In genomic region chr1:113945329-113945728, GRCh38 we compare ENCODE assay signal across 31 cellular contexts. TPM values are rescaled to one million over a fixed set of nuclear protein-coding genes. Genes with fewer than 3 reads are reported as not detected.
DNase-seq lines count a peak whose midpoint lies in the region; ATAC-seq, FAIRE-seq and TF ChIP-seq lines count a peak whose summit lies in the region.
"Had no signal": no experiment of that assay in that cellular context is flagged by ENCODE, and none has a peak within 500 bp of the region (broad histone marks: within the 10 kb centered on the region; RNA-seq: fewer than 3 reads in every experiment).

No MANE protein-coding gene starts in this region.

- no peak for TF ChIP-seq RAD21 in K562 (CRISPR knock-in tag; conservative IDR thresholded peaks at IDR 0.05 in 1 of 2, IDR thresholded peaks at IDR 0.05 in 1 of 2)

- H3K27me3 ChIP-seq in KMS-11 (ENCODE audit: insufficient read depth, low read depth): no peaks in the 10 kb centered on the region
- no peaks in the 10 kb centered on the region for H3K27me3 ChIP-seq in K562 (ENCODE audit: control insufficient read depth in 2 of 2, insufficient read depth in 2 of 2, low read length in 2 of 2)
- H3K27me3 ChIP-seq: esophagus squamous epithelium, heart left ventricle, thyroid gland, uterus had no signal

- no peaks in the 10 kb centered on the region for H3K36me3 ChIP-seq in KMS-11 (ENCODE audit: insufficient read depth)
- peaks cover 48% of the 10 kb centered on the region for H3K36me3 ChIP-seq in K562 (ENCODE audit: control insufficient read depth, insufficient read depth, low read length)
- H3K36me3 ChIP-seq: uterus had no signal

- TF ChIP-seq POLR2A in K562 (conservative IDR thresholded peaks at IDR 0.05): no peak

- no peaks in the 10 kb centered on the region for H3K9me3 Mint-ChIP-seq in activated naive CD8-positive, alpha-beta T cell (ENCODE audit: low read depth)
- no peaks in the 10 kb centered on the region for H3K9me3 Mint-ChIP-seq in activated naive CD8-positive, alpha-beta T cell treated with anti-CD3 and anti-CD28 coated beads, Interleukin-2, amount 50 U/mL, for 24 hours
- H3K9me3 Mint-ChIP-seq in stimulated activated effector memory CD8-positive, alpha-beta T cell treated with anti-CD3 and anti-CD28 coated beads, Interleukin-12 subunit alpha, Interleukin-12 subunit beta, amount 100 ng/mL, for 72 hours: no peaks in the 10 kb centered on the region
- H3K9me3 Mint-ChIP-seq: T-helper 2 cell treated with Interferon-gamma antibody and Interleukin-4, amounts not matched to agents 5 μg/mL and 100 μg/mL, for 36 hours had no signal

- ATAC-seq in activated naive CD8-positive, alpha-beta T cell treated with anti-CD3 and anti-CD28 coated beads, Interleukin-2, amount 50 U/mL, for 24 hours: no peak
- ATAC-seq in K562 (no peak), HG03045 (IDR thresholded peaks at IDR 0.05; ENCODE audit: unreplicated experiment) (no peak), GM18858 (IDR thresholded peaks at IDR 0.05; ENCODE audit: unreplicated experiment) (no peak)
- ATAC-seq in stimulated activated effector memory CD8-positive, alpha-beta T cell treated with anti-CD3 and anti-CD28 coated beads, Interleukin-12 subunit alpha, Interleukin-12 subunit beta, amount 100 ng/mL, for 72 hours: no peak
- ATAC-seq: HCT116, heart left ventricle, left ventricle myocardium superior, sciatic nerve had no signal

- no peaks in the 10 kb centered on the region for H3K27me3 Mint-ChIP-seq in activated naive CD8-positive, alpha-beta T cell
- H3K27me3 Mint-ChIP-seq in activated naive CD8-positive, alpha-beta T cell treated with anti-CD3 and anti-CD28 coated beads, Interleukin-2, amount 50 U/mL, for 24 hours: no peaks in the 10 kb centered on the region
- H3K27me3 Mint-ChIP-seq: brain, progenitor cell of endocrine pancreas had no signal

- POLR2A ChIA-PET in K562 (lab: Yijun Ruan, JAX): interaction anchor here (2.5 to 5.3 kb wide), 3 partner anchors 12 to 15 kb away, joined by 6 to 65 read pairs (median 13); partner anchors contain the start of gene HIPK1

- WGBS in K562 (ENCODE audit: insufficient coverage, low coverage, missing lambda C conversion rate): 79% methylated on average over 1 of the region's 1 CpG

- H4K20me1 ChIP-seq in KMS-11 (ENCODE audit: insufficient read depth) (no peaks in the 10 kb centered on the region; the same call in 1 of the 2 replicates), K562 (replicated peaks; ENCODE audit: control insufficient read depth, insufficient read depth, low read length) (0 out of 2 replicates have a peak, but pooled peaks cover 5% of the 10 kb centered on the region)

- CTCF ChIA-PET in K562 (lab: Yijun Ruan, JAX; ENCODE audit: low intra/inter-chr PET ratio): no interaction called here

- H3K27ac ChIP-seq in KMS-11 (no peak overlapping the region; the same call in 1 of the 2 replicates), K562 (ENCODE audit: extremely low read depth, low read depth, low read length) (no peak overlapping the region)
- H3K27ac ChIP-seq: esophagus squamous epithelium, heart left ventricle, thyroid gland, uterus had no signal

- intact Hi-C loops in K562 (cut with micrococcal nuclease): loop anchor here (5.0 kb wide), 1 partner anchor 108 kb away; no protein-coding TSS in a partner anchor

- H3K4me2 ChIP-seq in KMS-11 (peak overlapping the region; percentile 49; the same call in 1 of the 2 replicates), K562 (ENCODE audit: insufficient read depth, low read length) (no peak overlapping the region)

- no peak overlapping the region for H3K4me3 Mint-ChIP-seq in activated naive CD8-positive, alpha-beta T cell
- no peak overlapping the region for H3K4me3 Mint-ChIP-seq in activated naive CD8-positive, alpha-beta T cell treated with anti-CD3 and anti-CD28 coated beads, Interleukin-2, amount 50 U/mL, for 24 hours
- no peak overlapping the region for H3K4me3 Mint-ChIP-seq in stimulated activated effector memory CD8-positive, alpha-beta T cell treated with anti-CD3 and anti-CD28 coated beads, Interleukin-12 subunit alpha, Interleukin-12 subunit beta, amount 100 ng/mL, for 72 hours

- no peak for TF ChIP-seq EP300 in K562 (IDR thresholded peaks at IDR 0.05; ENCODE audit: low read length)

- H3K36me3 Mint-ChIP-seq in activated naive CD8-positive, alpha-beta T cell: peaks cover 20% of the 10 kb centered on the region
- H3K36me3 Mint-ChIP-seq in activated naive CD8-positive, alpha-beta T cell treated with anti-CD3 and anti-CD28 coated beads, Interleukin-2, amount 50 U/mL, for 24 hours (ENCODE audit: low read depth): peaks cover 47% of the 10 kb centered on the region
- H3K36me3 Mint-ChIP-seq in stimulated activated effector memory CD8-positive, alpha-beta T cell treated with anti-CD3 and anti-CD28 coated beads, Interleukin-12 subunit alpha, Interleukin-12 subunit beta, amount 100 ng/mL, for 72 hours: peaks cover 74% of the 10 kb centered on the region

- no peak overlapping the region for H3K9ac ChIP-seq in KMS-11
- no peak overlapping the region for H3K9ac ChIP-seq in K562 (ENCODE audit: insufficient read depth in 1 of 2, low read depth in 2 of 2, low read length in 2 of 2)

- peaks cover 83% of the 10 kb centered on the region for H3K4me1 Mint-ChIP-seq in activated naive CD8-positive, alpha-beta T cell (ENCODE audit: low read depth)
- peaks cover 75% of the 10 kb centered on the region for H3K4me1 Mint-ChIP-seq in activated naive CD8-positive, alpha-beta T cell treated with anti-CD3 and anti-CD28 coated beads, Interleukin-2, amount 50 U/mL, for 24 hours
- peaks cover 56% of the 10 kb centered on the region for H3K4me1 Mint-ChIP-seq in stimulated activated effector memory CD8-positive, alpha-beta T cell treated with anti-CD3 and anti-CD28 coated beads, Interleukin-12 subunit alpha, Interleukin-12 subunit beta, amount 100 ng/mL, for 72 hours

- H3K4me1 ChIP-seq in KMS-11 (ENCODE audit: low read depth, poor library complexity, severe bottlenecking) (peaks cover 84% of the 10 kb centered on the region), K562 (replicated peaks in 1 of 2; ENCODE audit: control insufficient read depth in 2 of 2, insufficient read depth in 2 of 2, low read length in 2 of 2) (peaks cover 11 to 27% of the 10 kb centered on the region in 2 experiments; a peak in 4 of 5 replicates)

- no peaks in the 10 kb centered on the region for H3K9me3 ChIP-seq in K562 (replicated peaks; ENCODE audit: control insufficient read depth, insufficient read depth, low read depth, low read length)
- H3K9me3 ChIP-seq: esophagus squamous epithelium, thyroid gland, uterus had no signal

- H3K9me1 ChIP-seq in K562 (ENCODE audit: control insufficient read depth, insufficient read depth, low read length): no peaks in the 10 kb centered on the region

- peak overlapping the region; percentile 95 for H3K27ac Mint-ChIP-seq in activated naive CD8-positive, alpha-beta T cell
- H3K27ac Mint-ChIP-seq in activated naive CD8-positive, alpha-beta T cell treated with anti-CD3 and anti-CD28 coated beads, Interleukin-2, amount 50 U/mL, for 24 hours: no peak overlapping the region
- peak overlapping the region; percentile 58 for H3K27ac Mint-ChIP-seq in stimulated activated effector memory CD8-positive, alpha-beta T cell treated with anti-CD3 and anti-CD28 coated beads, Interleukin-12 subunit alpha, Interleukin-12 subunit beta, amount 100 ng/mL, for 72 hours
- H3K27ac Mint-ChIP-seq: progenitor cell of endocrine pancreas had no signal

- H2AFZ ChIP-seq in KMS-11 (ENCODE audit: low read depth) (no peak overlapping the region), K562 (ENCODE audit: low read depth, low read length) (no peak overlapping the region)

- no peak for DNase-seq in activated naive CD8-positive, alpha-beta T cell treated with anti-CD3 and anti-CD28 coated beads, Interleukin-2, amount 50 U/mL, for 24 hours
- DNase-seq in K562 (ENCODE audit: extremely low read depth in 1 of 4, low spot score in 3 of 4): no peak
- DNase-seq in stimulated activated effector memory CD8-positive, alpha-beta T cell treated with anti-CD3 and anti-CD28 coated beads, Interleukin-12 subunit alpha, Interleukin-12 subunit beta, amount 100 ng/mL, for 72 hours (ENCODE audit: low spot score in 2 of 2): no peak
- DNase-seq in putamen (ENCODE audit: low spot score): no peak
- DNase-seq: activated CD4-positive, CD25-positive, alpha-beta regulatory T cell treated with anti-CD3 and anti-CD28 coated beads, Interleukin-2, amount 50 U/mL, for 72 hours; activated T-cell treated with anti-CD3 and anti-CD28 coated beads, Interleukin-2, amount 50 U/mL, for 1 hour; AML-193; amniotic stem cell; cerebellar nuclear complex; dermis blood vessel endothelial cell; esophagus squamous epithelium; foreskin melanocyte; heart left ventricle; IMR-90; kidney; left ventricle myocardium superior; NCI-H1105; NCI-H1930; NCI-H510A treated with DMSO at 0.1 percent for 48 hours; Right ventricle myocardium superior; thyroid gland; uterus had no signal

- no TSS peak for BruUV-seq in K562 (replicated peaks; lab: Mats Ljungman, UMichigan)

- in situ Hi-C loops in K562 (cut with MboI): no loop called here

- no peak for FAIRE-seq in K562 (lab: Jason Lieb, UNC)
- FAIRE-seq: kidney had no signal

- TF ChIP-seq CTCF in KMS-11 (conservative IDR thresholded peaks at IDR 0.05; ENCODE audit: low read depth, low read length) (no peak), K562 (IDR thresholded peaks at IDR 0.05 in 2 of 3, conservative IDR thresholded peaks at IDR 0.05 in 1 of 3; ENCODE audit: insufficient read depth in 2 of 3, low read depth in 1 of 3, low read length in 3 of 3) (no peak)

- no peak overlapping the region for H3K4me3 ChIP-seq in KMS-11 (IDR thresholded peaks at IDR 0.05; ENCODE audit: insufficient read depth, low read depth, low read length)
- H3K4me3 ChIP-seq in K562: no peak overlapping the region
- H3K4me3 ChIP-seq: esophagus squamous epithelium, heart left ventricle, thyroid gland, uterus had no signal

- H3K79me2 ChIP-seq in KMS-11 (ENCODE audit: insufficient read depth, low read depth): peaks cover 82% of the 10 kb centered on the region
- peaks cover 91% of the 10 kb centered on the region for H3K79me2 ChIP-seq in K562 (ENCODE audit: control insufficient read depth, insufficient read depth, low read length)

RNA-seq across cellular contexts. Expression of gene HIPK1, which starts 16.2 kb away (rescaled TPM):
- total RNA-seq in K562 (2011; cell fraction: chromatin; rRNA removed; ENCODE audit: low replicate concordance): 87.8 and 103 TPM in 2 replicates
- total RNA-seq in K562 (2011; cell fraction: nucleolus; rRNA removed): 36.9 and 44.0 TPM in 2 replicates
- total RNA-seq in K562 (2011; cell fraction: nucleoplasm; rRNA removed): 51.7 and 52.1 TPM in 2 replicates
- total RNA-seq in K562 (2014; rRNA removed) (20.2 and 28.3 TPM in 2 replicates), K562 (2014; rRNA removed; fragmentation: Illumina TruSeq; extraction: Trizol) (29.6 and 33.1 TPM in 2 replicates), K562 (2015; rRNA removed; fragmentation: Illumina TruSeq; extraction: Trizol) (28.6 and 29.6 TPM in 2 replicates), K562 (2021) (57.5 and 57.9 TPM in 2 replicates)
- polyA plus RNA-seq in K562 (2011; rRNA removed) (56.1 and 66.4 TPM in 2 replicates), K562 (2014; fragmentation: Illumina TruSeq; extraction: Trizol) (34.5 and 35.9 TPM in 2 replicates), K562 (2014; fragmentation: Nextera tagmentation; extraction: Ambion mirVana) (10 to 100 TPM in 1 of 2 experiments, 1 to 10 TPM in 1; 10.0 to 10.9 TPM), K562 (2014; rRNA removed) (21.3 and 21.9 TPM in 2 replicates)
- polyA plus RNA-seq in K562 (2011; cell fraction: cytosol; rRNA removed): 61.3 and 67.9 TPM in 2 replicates
- polyA plus RNA-seq in K562 (2011; cell fraction: nucleus; rRNA removed): 83.1 and 90.0 TPM in 2 replicates
- 26.4 and 28.7 TPM in 2 replicates for polyA plus RNA-seq in K562 (2012)
- polyA minus RNA-seq in K562 (2011; rRNA and poly(A)+ RNA removed): 157 and 177 TPM in 2 replicates
- polyA minus RNA-seq in K562 (2011; cell fraction: cytosol; rRNA and poly(A)+ RNA removed): 66.3 and 89.1 TPM in 2 replicates
- polyA minus RNA-seq in K562 (2011; cell fraction: nucleus; rRNA and poly(A)+ RNA removed): 27.6 and 55.2 TPM in 2 replicates

RNA-seq across cellular contexts. Expression of gene OLFML3, which starts 33.9 kb away (rescaled TPM):
- total RNA-seq in K562 (2011; cell fraction: chromatin; rRNA removed; ENCODE audit: low replicate concordance): 0.28 and 0.65 TPM in 2 replicates
- total RNA-seq in K562 (2011; cell fraction: nucleolus; rRNA removed): 0.33 TPM in 1 of 2 replicates, not detected in the other
- total RNA-seq in K562 (2011; cell fraction: nucleoplasm; rRNA removed): 0.44 and 0.46 TPM in 2 replicates
- total RNA-seq in K562 (2014; rRNA removed): not detected in 2 replicates
- total RNA-seq in K562 (2014; rRNA removed; fragmentation: Illumina TruSeq; extraction: Trizol): 0.07 TPM in 1 of 2 replicates, not detected in the other
- total RNA-seq in K562 (2015; rRNA removed; fragmentation: Illumina TruSeq; extraction: Trizol): 0.07 and 0.08 TPM in 2 replicates
- total RNA-seq in K562 (2021): 0.13 and 0.16 TPM in 2 replicates
- not detected in 2 replicates for polyA plus RNA-seq in K562 (2011; rRNA removed)
- 0.03 TPM in 1 of 2 replicates, not detected in the other for polyA plus RNA-seq in K562 (2011; cell fraction: cytosol; rRNA removed)
- 0.07 and 0.11 TPM in 2 replicates for polyA plus RNA-seq in K562 (2011; cell fraction: nucleus; rRNA removed)
- polyA plus RNA-seq in K562 (2012): not detected in 2 replicates
- polyA plus RNA-seq in K562 (2014; fragmentation: Illumina TruSeq; extraction: Trizol): not detected in 2 replicates
- polyA plus RNA-seq in K562 (2014; fragmentation: Nextera tagmentation; extraction: Ambion mirVana): not detected
- polyA plus RNA-seq in K562 (2014; rRNA removed): not detected in 2 replicates
- polyA minus RNA-seq in K562 (2011; rRNA and poly(A)+ RNA removed): 0.15 and 0.18 TPM in 2 replicates
- polyA minus RNA-seq in K562 (2011; cell fraction: cytosol; rRNA and poly(A)+ RNA removed): not detected in 2 replicates
- polyA minus RNA-seq in K562 (2011; cell fraction: nucleus; rRNA and poly(A)+ RNA removed): 0.40 and 0.89 TPM in 2 replicates

RNA-seq across cellular contexts. Expression of gene DCLRE1B, which starts 40.2 kb away (rescaled TPM):
- total RNA-seq in K562 (2011; cell fraction: chromatin; rRNA removed; ENCODE audit: low replicate concordance): 9.0 and 11.8 TPM in 2 replicates
- 8.8 and 8.9 TPM in 2 replicates for total RNA-seq in K562 (2011; cell fraction: nucleolus; rRNA removed)
- total RNA-seq in K562 (2011; cell fraction: nucleoplasm; rRNA removed): 8.4 and 10.4 TPM in 2 replicates
- 10.6 and 15.8 TPM in 2 replicates for total RNA-seq in K562 (2014; rRNA removed)
- total RNA-seq in K562 (2014; rRNA removed; fragmentation: Illumina TruSeq; extraction: Trizol): 17.2 and 19.2 TPM in 2 replicates
- 22.6 and 22.9 TPM in 2 replicates for total RNA-seq in K562 (2015; rRNA removed; fragmentation: Illumina TruSeq; extraction: Trizol)
- 22.8 and 23.7 TPM in 2 replicates for total RNA-seq in K562 (2021)
- 11.0 and 11.7 TPM in 2 replicates for polyA plus RNA-seq in K562 (2011; rRNA removed)
- polyA plus RNA-seq in K562 (2011; cell fraction: cytosol; rRNA removed): 13.7 and 18.9 TPM in 2 replicates
- 6.8 and 10.7 TPM in 2 replicates for polyA plus RNA-seq in K562 (2011; cell fraction: nucleus; rRNA removed)
- polyA plus RNA-seq in K562 (2012): 14.8 and 17.9 TPM in 2 replicates
- 25.9 and 28.8 TPM in 2 replicates for polyA plus RNA-seq in K562 (2014; fragmentation: Illumina TruSeq; extraction: Trizol)
- 10 to 100 TPM; 12.4 to 22.2 TPM for polyA plus RNA-seq in K562 (2014; fragmentation: Nextera tagmentation; extraction: Ambion mirVana)
- 14.9 and 18.0 TPM in 2 replicates for polyA plus RNA-seq in K562 (2014; rRNA removed)
- polyA minus RNA-seq in K562 (2011; rRNA and poly(A)+ RNA removed): 14.5 and 14.7 TPM in 2 replicates
- polyA minus RNA-seq in K562 (2011; cell fraction: cytosol; rRNA and poly(A)+ RNA removed): 10.4 and 16.3 TPM in 2 replicates
- 5.1 and 7.6 TPM in 2 replicates for polyA minus RNA-seq in K562 (2011; cell fraction: nucleus; rRNA and poly(A)+ RNA removed)

RNA-seq across cellular contexts. Expression of gene AP4B1, which starts 40.7 kb away (rescaled TPM):
- total RNA-seq in K562 (2011; cell fraction: chromatin; rRNA removed; ENCODE audit: low replicate concordance): 103 and 194 TPM in 2 replicates
- total RNA-seq in K562 (2011; cell fraction: nucleolus; rRNA removed): 47.9 and 67.8 TPM in 2 replicates
- total RNA-seq in K562 (2011; cell fraction: nucleoplasm; rRNA removed): 93.6 and 108 TPM in 2 replicates
- total RNA-seq in K562 (2014; rRNA removed) (15.8 and 20.2 TPM in 2 replicates), K562 (2014; rRNA removed; fragmentation: Illumina TruSeq; extraction: Trizol) (24.6 and 30.4 TPM in 2 replicates), K562 (2015; rRNA removed; fragmentation: Illumina TruSeq; extraction: Trizol) (21.2 and 21.7 TPM in 2 replicates), K562 (2021) (22.2 and 23.8 TPM in 2 replicates)
- polyA plus RNA-seq in K562 (2011; rRNA removed) (36.5 and 37.3 TPM in 2 replicates), K562 (2014; fragmentation: Illumina TruSeq; extraction: Trizol) (26.7 and 28.5 TPM in 2 replicates), K562 (2014; fragmentation: Nextera tagmentation; extraction: Ambion mirVana) (10 to 100 TPM; 21.9 to 28.2 TPM), K562 (2014; rRNA removed) (26.1 and 32.0 TPM in 2 replicates)
- 11.8 and 29.3 TPM in 2 replicates for polyA plus RNA-seq in K562 (2011; cell fraction: cytosol; rRNA removed)
- 66.6 and 88.6 TPM in 2 replicates for polyA plus RNA-seq in K562 (2011; cell fraction: nucleus; rRNA removed)
- polyA plus RNA-seq in K562 (2012): 19.7 and 20.1 TPM in 2 replicates
- 47.9 and 53.5 TPM in 2 replicates for polyA minus RNA-seq in K562 (2011; rRNA and poly(A)+ RNA removed)
- 15.7 and 16.8 TPM in 2 replicates for polyA minus RNA-seq in K562 (2011; cell fraction: cytosol; rRNA and poly(A)+ RNA removed)
- polyA minus RNA-seq in K562 (2011; cell fraction: nucleus; rRNA and poly(A)+ RNA removed): 24.4 and 47.7 TPM in 2 replicates

RNA-seq across cellular contexts. Expression of gene BCL2L15, which starts 57.9 kb away (rescaled TPM):
- total RNA-seq in K562 (2011; cell fraction: chromatin; rRNA removed; ENCODE audit: low replicate concordance): 1.4 and 2.8 TPM in 2 replicates
- 0.53 and 0.67 TPM in 2 replicates for total RNA-seq in K562 (2011; cell fraction: nucleolus; rRNA removed)
- 0.95 and 2.5 TPM in 2 replicates for total RNA-seq in K562 (2011; cell fraction: nucleoplasm; rRNA removed)
- total RNA-seq in K562 (2014; rRNA removed) (0.09 and 0.12 TPM in 2 replicates), K562 (2014; rRNA removed; fragmentation: Illumina TruSeq; extraction: Trizol) (0.32 and 0.33 TPM in 2 replicates), K562 (2015; rRNA removed; fragmentation: Illumina TruSeq; extraction: Trizol) (0.19 and 0.36 TPM in 2 replicates), K562 (2021) (0.09 and 0.72 TPM in 2 replicates)
- polyA plus RNA-seq in K562 (2011; rRNA removed) (0.25 and 0.74 TPM in 2 replicates), K562 (2014; fragmentation: Illumina TruSeq; extraction: Trizol) (0.06 and 0.26 TPM in 2 replicates), K562 (2014; fragmentation: Nextera tagmentation; extraction: Ambion mirVana) (under 1 TPM in 1 of 2 experiments, not detected in 1; 0.42 TPM), K562 (2014; rRNA removed) (0.32 and 0.78 TPM in 2 replicates)
- polyA plus RNA-seq in K562 (2011; cell fraction: cytosol; rRNA removed): 0.10 and 0.15 TPM in 2 replicates
- polyA plus RNA-seq in K562 (2011; cell fraction: nucleus; rRNA removed): 0.85 and 1.2 TPM in 2 replicates
- polyA plus RNA-seq in K562 (2012): 0.20 and 0.43 TPM in 2 replicates
- 0.48 and 1.2 TPM in 2 replicates for polyA minus RNA-seq in K562 (2011; rRNA and poly(A)+ RNA removed)
- not detected in 2 replicates for polyA minus RNA-seq in K562 (2011; cell fraction: cytosol; rRNA and poly(A)+ RNA removed)
- polyA minus RNA-seq in K562 (2011; cell fraction: nucleus; rRNA and poly(A)+ RNA removed): 0.33 and 0.40 TPM in 2 replicates
- total RNA-seq: left ventricle myocardium superior, Right ventricle myocardium superior had no signal
